In the genomic region with DNA sequence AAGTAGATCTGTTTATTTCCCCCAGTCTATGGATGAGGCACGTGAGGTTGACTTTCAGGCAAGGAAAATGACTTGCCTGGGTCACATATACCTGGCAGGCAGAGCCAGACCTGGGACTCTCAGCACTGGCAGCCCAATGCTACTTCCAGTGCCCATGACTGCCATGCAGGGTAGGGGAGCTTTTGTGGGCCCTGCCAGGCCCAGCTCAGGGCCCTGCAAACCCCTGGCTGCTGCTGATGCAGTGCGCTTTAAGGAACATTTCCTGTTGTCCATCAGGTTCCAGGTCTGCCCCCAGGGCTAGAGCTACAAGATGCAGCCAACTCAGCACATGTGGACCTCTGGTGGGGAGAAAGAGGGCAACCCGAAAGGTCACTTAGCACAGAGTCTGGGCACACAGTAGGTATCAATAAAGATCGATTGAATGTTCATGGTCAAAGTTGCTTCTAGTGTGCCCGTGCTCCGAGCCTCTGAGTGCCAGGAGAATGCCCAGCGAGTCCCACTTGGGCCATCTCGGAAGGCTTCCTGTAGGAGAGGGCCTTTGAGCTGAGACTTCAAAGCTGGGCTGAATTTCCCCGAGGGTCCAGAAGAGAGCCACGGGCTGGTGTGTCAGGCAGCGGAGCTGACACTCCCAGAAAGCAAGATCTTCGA, we compare ENCODE assay signal across 10 cellular contexts. TPM values are rescaled to one million over a fixed set of nuclear protein-coding genes. Genes with fewer than 3 reads are reported as not detected.
DNase-seq lines count a peak whose midpoint lies in the region; ATAC-seq, FAIRE-seq and TF ChIP-seq lines count a peak whose summit lies in the region.
"Had no signal": no experiment of that assay in that cellular context is flagged by ENCODE, and none has a peak within 500 bp of the region (broad histone marks: within the 10 kb centered on the region; RNA-seq: fewer than 3 reads in every experiment).

No MANE protein-coding gene starts in this region.

- TF ChIP-seq CTCF in A549 (IDR thresholded peaks at IDR 0.05) (no peak), HCT116 (IDR thresholded peaks at IDR 0.05 in 2 of 3, conservative IDR thresholded peaks at IDR 0.05 in 1 of 3; ENCODE audit: borderline replicate concordance in 1 of 3, insufficient read depth in 1 of 3, low read depth in 2 of 3, low read length in 2 of 3) (no peak), kidney (IDR thresholded peaks at IDR 0.05; ENCODE audit: borderline replicate concordance, extremely low read depth, insufficient read depth) (no peak)

- peaks cover 36% of the 10 kb centered on the region for H3K36me3 Mint-ChIP-seq in activated naive CD8-positive, alpha-beta T cell treated with anti-CD3 and anti-CD28 coated beads for 36 hours
- peaks cover 0 to 2% (median 0%) of the 10 kb centered on the region in 5 donors for H3K36me3 Mint-ChIP-seq in naive thymus-derived CD4-positive, alpha-beta T cell

- H3K9me2 ChIP-seq in HCT116 (ENCODE audit: insufficient read depth): no peaks in the 10 kb centered on the region

- BruUV-seq in HCT116 (replicated peaks; lab: Mats Ljungman, UMichigan): no TSS peak

- TF ChIP-seq RAD21 in A549 (conservative IDR thresholded peaks at IDR 0.05 in 1 of 2, IDR thresholded peaks at IDR 0.05 in 1 of 2): no peak
- TF ChIP-seq RAD21 in HCT116 (IDR thresholded peaks at IDR 0.05; ENCODE audit: low read depth): no peak

- TF ChIP-seq EP300 in A549 (IDR thresholded peaks at IDR 0.05): no peak

- WGBS in A549 (ENCODE audit: missing lambda C conversion rate): 40% methylated on average over 12 of the region's 12 CpGs

- 0 out of 3 replicates have a peak, but pooled peaks cover 4% of the 10 kb centered on the region for H3K4me1 ChIP-seq in A549
- peaks cover 0 to 9% of the 10 kb centered on the region in 2 experiments; a peak in 2 of 4 replicates for H3K4me1 ChIP-seq in HCT116 (ENCODE audit: control insufficient read depth in 1 of 2, insufficient read depth in 2 of 2, low read length in 2 of 2)
- peaks cover 17 to 44% of the 10 kb centered on the region in 2 donors for H3K4me1 ChIP-seq in naive thymus-derived CD4-positive, alpha-beta T cell (ENCODE audit: control insufficient read depth in 2 of 2, insufficient read depth in 2 of 2, low read length in 2 of 2)
- peaks cover 0 to 4% of the 10 kb centered on the region in 2 donors for H3K4me1 ChIP-seq in kidney (ENCODE audit: control insufficient read depth in 1 of 2, insufficient read depth in 1 of 2, low read depth in 1 of 2, low read length in 2 of 2)

- peak overlapping the region; percentile 84 for H3K4me3 Mint-ChIP-seq in activated naive CD8-positive, alpha-beta T cell treated with anti-CD3 and anti-CD28 coated beads for 36 hours
- H3K4me3 Mint-ChIP-seq in naive thymus-derived CD4-positive, alpha-beta T cell: peak overlapping the region; percentile 66 to 84 (median 77)

- POLR2A ChIA-PET in A549 (lab: Yijun Ruan, JAX) (interaction anchor here (0.6 to 1.2 kb wide), 3 partner anchors 58 to 731 kb away, joined by 3 to 11 read pairs (median 4); a partner anchor contains a TSS), HCT116 (lab: Charles Lee) (no interaction called here)
- POLR2A ChIA-PET in naive thymus-derived CD4-positive, alpha-beta T cell (lab: Charles Lee): interaction anchor here (0.6 to 1.3 kb wide), 5 partner anchors 26 to 159 kb away, joined by 3 to 5 read pairs (median 4); no protein-coding TSS in a partner anchor

- peak overlapping the region; percentile 48; the same call in 2 of the 3 replicates for H3K4me3 ChIP-seq in A549
- peak overlapping the region in 1 of 2 experiments; percentile 19; a peak in 1 of 4 replicates for H3K4me3 ChIP-seq in HCT116 (replicated peaks in 1 of 2; ENCODE audit: low read depth in 1 of 2, low read length in 2 of 2)
- H3K4me3 ChIP-seq in naive thymus-derived CD4-positive, alpha-beta T cell (ENCODE audit: low read length): peak overlapping the region; percentile 75
- no peak overlapping the region for H3K4me3 ChIP-seq in kidney (ENCODE audit: low read length in 2 of 2)

- H3K36me3 ChIP-seq in HCT116 (ENCODE audit: control insufficient read depth in 1 of 2, insufficient read depth in 2 of 2, low read length in 2 of 2) (no peaks in the 10 kb centered on the region), kidney (ENCODE audit: control insufficient read depth in 1 of 2, insufficient read depth in 2 of 2, low read length in 2 of 2) (no peaks in the 10 kb centered on the region)
- no peaks in the 10 kb centered on the region for H3K36me3 ChIP-seq in naive thymus-derived CD4-positive, alpha-beta T cell (ENCODE audit: control insufficient read depth in 2 of 3, insufficient read depth in 3 of 3, low read length in 3 of 3)
- H3K36me3 ChIP-seq: transverse colon had no signal

- H3K4me2 ChIP-seq in A549 (peak overlapping the region; percentile 88), HCT116 (ENCODE audit: low read length) (peak overlapping the region; percentile 64)

- peaks cover 6% of the 10 kb centered on the region; the same call in 1 of the 2 replicates for H3K27me3 ChIP-seq in HCT116 (ENCODE audit: insufficient read depth, low read length)
- no peaks in the 10 kb centered on the region for H3K27me3 ChIP-seq in naive thymus-derived CD4-positive, alpha-beta T cell (ENCODE audit: control insufficient read depth in 2 of 2, insufficient read depth in 2 of 2, low read length in 2 of 2)

- CTCF ChIA-PET in A549 (lab: Yijun Ruan, JAX) (interaction anchor here (0.6 to 11.2 kb wide), 26 partner anchors 9 to 111 kb away, joined by 3 to 87 read pairs (median 5); no protein-coding TSS in a partner anchor), HCT116 (lab: Charles Lee) (no interaction called here)
- CTCF ChIA-PET in naive thymus-derived CD4-positive, alpha-beta T cell (lab: Charles Lee): interaction anchor here (0.7 to 2.0 kb wide), 7 partner anchors 10 to 262 kb away, joined by 3 to 10 read pairs (median 3); no protein-coding TSS in a partner anchor

- peaks cover 65% of the 10 kb centered on the region for H3K4me1 Mint-ChIP-seq in activated naive CD8-positive, alpha-beta T cell treated with anti-CD3 and anti-CD28 coated beads for 36 hours
- H3K4me1 Mint-ChIP-seq in naive thymus-derived CD4-positive, alpha-beta T cell: peaks cover 11 to 78% (median 25%) of the 10 kb centered on the region in 7 donors

- H3K79me2 ChIP-seq in HCT116 (ENCODE audit: insufficient read depth, low read length): no peaks in the 10 kb centered on the region

- H3K27ac ChIP-seq in A549 (peak overlapping the region in 1 of 2 experiments; percentile 74; a peak in 2 of 6 replicates), HCT116 (ENCODE audit: low read depth, low read length) (no peak overlapping the region), kidney (ENCODE audit: low read depth in 2 of 2, low read length in 2 of 2) (no peak overlapping the region)
- no peak overlapping the region for H3K27ac ChIP-seq in naive thymus-derived CD4-positive, alpha-beta T cell (ENCODE audit: low read depth, low read length)

- intact Hi-C loops in HCT116 (cut with micrococcal nuclease): loop anchor here (5.0 kb wide), 1 partner anchor 70 kb away; no protein-coding TSS in a partner anchor
- intact Hi-C loops in naive thymus-derived CD4-positive, alpha-beta T cell (cut with micrococcal nuclease): loop anchor here (1.0 to 5.0 kb wide), 6 partner anchors 10 to 89 kb away; a partner anchor contains a TSS
- intact Hi-C loops in kidney (cut with DNase I): no loop called here

- RAD21 ChIA-PET in HCT116 (lab: Charles Lee; ENCODE audit: low non-redundant PET in 1 of 2, low total read pairs in 2 of 2, uncharacterized antibody in 2 of 2, unreplicated experiment in 2 of 2): no interaction called here

- H3K9me3 ChIP-seq in A549: no peaks in the 10 kb centered on the region
- no peaks in the 10 kb centered on the region for H3K9me3 ChIP-seq in HCT116 (ENCODE audit: control insufficient read depth in 1 of 2, insufficient read depth in 1 of 2, low read depth in 1 of 2, low read length in 2 of 2)
- no peaks in the 10 kb centered on the region for H3K9me3 ChIP-seq in naive thymus-derived CD4-positive, alpha-beta T cell (ENCODE audit: control insufficient read depth in 2 of 3, low read length in 3 of 3)
- no peaks in the 10 kb centered on the region for H3K9me3 ChIP-seq in kidney (ENCODE audit: control insufficient read depth in 1 of 2, low read length in 2 of 2)
- H3K9me3 ChIP-seq: transverse colon had no signal

- FAIRE-seq in A549 (lab: Jason Lieb, UNC) (no peak), kidney (lab: Jason Lieb, UNC) (no peak)

- H2AFZ ChIP-seq in HCT116 (ENCODE audit: low read depth, low read length, poor library complexity, severe bottlenecking): peak overlapping the region; percentile 61

- DNase-seq in A549 (ENCODE audit: low read depth in 1 of 2, low spot score in 1 of 2) (no peak), HCT116 (ENCODE audit: low read depth, low spot score) (no peak), NCI-H187 (lab: John Stamatoyannopoulos, UW) (no peak), kidney (no peak), NCI-H510A (lab: John Stamatoyannopoulos, UW) (no peak)
- DNase-seq in activated naive CD8-positive, alpha-beta T cell treated with anti-CD3 and anti-CD28 coated beads for 36 hours: no peak
- DNase-seq in naive thymus-derived CD4-positive, alpha-beta T cell: peak in 1 of 9 donors; percentile 21

- H4K20me1 ChIP-seq in HCT116 (ENCODE audit: insufficient read depth): no peaks in the 10 kb centered on the region

- peak overlapping the region; percentile 90 for H3K27ac Mint-ChIP-seq in activated naive CD8-positive, alpha-beta T cell treated with anti-CD3 and anti-CD28 coated beads for 36 hours
- H3K27ac Mint-ChIP-seq in naive thymus-derived CD4-positive, alpha-beta T cell: peak overlapping the region in 4 of 9 donors; percentile 24 to 79 (median 36)

- ATAC-seq in A549: peak in 1 of 2 experiments; percentile 2; a peak in 1 of 6 replicates
- ATAC-seq in HCT116: peak; percentile 3
- ATAC-seq in naive thymus-derived CD4-positive, alpha-beta T cell: no peak
- ATAC-seq in HG03175 (IDR thresholded peaks at IDR 0.05; ENCODE audit: unreplicated experiment): no peak

- TF ChIP-seq POLR2A in A549 (IDR thresholded peaks at IDR 0.05; ENCODE audit: low read length) (no peak), HCT116 (IDR thresholded peaks at IDR 0.05; ENCODE audit: borderline replicate concordance, extremely low read depth, insufficient read depth, insufficient read length) (no peak)

- H3K9me3 Mint-ChIP-seq in activated naive CD8-positive, alpha-beta T cell treated with anti-CD3 and anti-CD28 coated beads for 36 hours: no peaks in the 10 kb centered on the region
- H3K9me3 Mint-ChIP-seq in naive thymus-derived CD4-positive, alpha-beta T cell: no peaks in the 10 kb centered on the region

- H3K9ac ChIP-seq in HCT116 (ENCODE audit: low read length): no peak overlapping the region
- no peak overlapping the region for H3K9ac ChIP-seq in kidney (ENCODE audit: low read length in 2 of 2)

- no peaks in the 10 kb centered on the region for H3K27me3 Mint-ChIP-seq in activated naive CD8-positive, alpha-beta T cell treated with anti-CD3 and anti-CD28 coated beads for 36 hours
- H3K27me3 Mint-ChIP-seq in naive thymus-derived CD4-positive, alpha-beta T cell: peaks cover 0 to 14% (median 5%) of the 10 kb centered on the region in 5 donors

RNA-seq across cellular contexts. Expression of a gene that starts 0.5 kb away (rescaled TPM):
- polyA plus RNA-seq in A549 (2011; rRNA removed): 0.03 TPM in 1 of 2 replicates, not detected in the other
- 0.04 TPM in 1 of 2 replicates, not detected in the other for polyA plus RNA-seq in A549 (2012; cell fraction: cytosol; rRNA removed)
- 0.02 TPM in 1 of 2 replicates, not detected in the other for polyA plus RNA-seq in A549 (2012; cell fraction: nucleus; rRNA removed)
- polyA plus RNA-seq in A549 (2017; fragmentation: RNase III; extraction: RNeasy Plus Mini Kit Qiagen cat#74134 plus additional on column Dnase treatment): 0.04 TPM in 1 of 3 replicates, not detected in the others
- not detected in 2 replicates for polyA minus RNA-seq in A549 (2011; rRNA and poly(A)+ RNA removed)
- total RNA-seq in HCT116 (2021; ENCODE audit: unreplicated experiment): 0.20 TPM
- polyA plus RNA-seq in HCT116 (2012): not detected in 2 replicates
- total RNA-seq in activated naive CD8-positive, alpha-beta T cell treated with anti-CD3 and anti-CD28 coated beads for 36 hours: 10 to 100 TPM; 61.7 to 61.9 TPM
- total RNA-seq in naive thymus-derived CD4-positive, alpha-beta T cell: 10 to 100 TPM in 2 of 5 experiments, 1 to 10 TPM in 3; 1.3 to 38.6 (median 4.5) TPM
- polyA plus RNA-seq in naive thymus-derived CD4-positive, alpha-beta T cell: under 1 TPM; 0.13 to 0.43 TPM
- total RNA-seq in kidney: 1.9 TPM
- polyA plus RNA-seq in kidney (ENCODE audit: insufficient read depth, low read depth, low replicate concordance): 0.24 TPM
- total RNA-seq: glomerular endothelial cell had no signal

RNA-seq across cellular contexts. Expression of a gene that starts 38.6 kb away (rescaled TPM):
- polyA plus RNA-seq in A549 (2011; rRNA removed) (3.3 and 3.4 TPM in 2 replicates), A549 (2017; fragmentation: RNase III; extraction: RNeasy Plus Mini Kit Qiagen cat#74134 plus additional on column Dnase treatment) (7.1 to 9.5 TPM (median 9.3 TPM) in 3 replicates), kidney (ENCODE audit: insufficient read depth, low read depth, low replicate concordance) (11.2 TPM)
- 5.8 and 8.3 TPM in 2 replicates for polyA plus RNA-seq in A549 (2012; cell fraction: cytosol; rRNA removed)
- polyA plus RNA-seq in A549 (2012; cell fraction: nucleus; rRNA removed): 12.9 and 18.7 TPM in 2 replicates
- polyA minus RNA-seq in A549 (2011; rRNA and poly(A)+ RNA removed): 3.0 and 3.7 TPM in 2 replicates
- total RNA-seq in HCT116 (2021; ENCODE audit: unreplicated experiment) (12.4 TPM), kidney (10.1 TPM)
- 14.0 and 15.6 TPM in 2 replicates for polyA plus RNA-seq in HCT116 (2012)
- 10 to 100 TPM; 11.7 to 11.9 TPM for total RNA-seq in activated naive CD8-positive, alpha-beta T cell treated with anti-CD3 and anti-CD28 coated beads for 36 hours
- 10 to 100 TPM in 1 of 5 experiments, 1 to 10 TPM in 4; 1.9 to 13.3 (median 2.9) TPM for total RNA-seq in naive thymus-derived CD4-positive, alpha-beta T cell
- under 1 TPM in 1 of 2 donors, not detected in 1; 0.08 TPM for polyA plus RNA-seq in naive thymus-derived CD4-positive, alpha-beta T cell

Comparison
In these comparisons a context has a peak if more than half of its experiments do, and no peak if none do; other contexts are left out.
1. H3K4me3 ChIP-seq: peak in A549 (single experiment) and naive thymus-derived CD4-positive, alpha-beta T cell (single experiment); none in kidney (0 of 2).